In the genomic region with DNA sequence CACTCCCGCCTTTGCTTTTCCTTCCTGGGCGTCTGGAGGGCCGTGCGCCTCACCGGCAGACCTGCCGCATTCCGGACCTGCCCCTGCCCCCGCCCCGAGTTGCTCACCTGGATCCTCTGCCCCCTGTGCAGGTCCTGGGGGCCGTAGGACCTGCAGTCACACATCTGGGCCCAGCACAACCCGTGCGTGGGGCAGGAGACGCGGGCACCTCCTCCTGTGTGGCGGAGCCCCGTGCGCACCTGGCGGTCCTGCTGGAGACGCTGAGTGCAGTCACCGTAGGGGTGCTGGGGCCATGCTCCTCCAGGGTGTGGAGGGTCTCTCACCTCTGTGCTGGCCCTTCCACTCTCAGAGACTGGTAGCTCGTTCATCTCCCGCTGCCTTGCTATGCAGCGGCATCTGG, we compare ENCODE assay signal across 20 cellular contexts.
DNase-seq lines count a peak whose midpoint lies in the region; ATAC-seq, FAIRE-seq and TF ChIP-seq lines count a peak whose summit lies in the region.
"Had no signal": no experiment of that assay in that cellular context is flagged by ENCODE, and none has a peak within 500 bp of the region (broad histone marks: within the 10 kb centered on the region; RNA-seq: fewer than 3 reads in every experiment).

No MANE protein-coding gene starts in this region.

- TF ChIP-seq CTCF in CD14-positive monocyte (IDR thresholded peaks at IDR 0.05) (no peak), DND-41 (IDR thresholded peaks at IDR 0.05; ENCODE audit: borderline replicate concordance, extremely low read depth, low read length, poor library complexity, severe bottlenecking) (no peak), K562 (IDR thresholded peaks at IDR 0.05 in 2 of 3, conservative IDR thresholded peaks at IDR 0.05 in 1 of 3; ENCODE audit: insufficient read depth in 2 of 3, low read depth in 1 of 3, low read length in 3 of 3) (no peak), kidney (IDR thresholded peaks at IDR 0.05; ENCODE audit: borderline replicate concordance, extremely low read depth, insufficient read depth) (no peak), GM10266 (IDR thresholded peaks at IDR 0.05; ENCODE audit: control insufficient read depth, insufficient read depth, low read depth, missing control alignments) (no peak)

- ATAC-seq in DND-41 (ENCODE audit: insufficient read depth, low read depth): 0 out of 3 replicates have a peak, but pooled peaks have one; percentile 9
- ATAC-seq in K562: no peak
- ATAC-seq: CD8-positive, alpha-beta T cell had no signal

- H3K4me2 ChIP-seq in DND-41 (ENCODE audit: insufficient read depth, low read length) (no peak overlapping the region), K562 (ENCODE audit: insufficient read depth, low read length) (no peak overlapping the region)

- in situ Hi-C loops in K562 (cut with MboI): no loop called here

- no peak overlapping the region for H3K4me3 ChIP-seq in DND-41 (ENCODE audit: low read depth in 1 of 2, low read length in 2 of 2)
- no peak overlapping the region for H3K4me3 ChIP-seq in K562
- no peak overlapping the region for H3K4me3 ChIP-seq in kidney (ENCODE audit: low read length in 2 of 2)
- H3K4me3 ChIP-seq: GM23248, HAP-1 had no signal

- peaks cover 14% of the 10 kb centered on the region for H3K36me3 ChIP-seq in DND-41 (ENCODE audit: insufficient read depth, low read length)
- H3K36me3 ChIP-seq in K562 (ENCODE audit: control insufficient read depth, insufficient read depth, low read length): peaks cover 5% of the 10 kb centered on the region; the same call in 2 of the 3 replicates
- no peaks in the 10 kb centered on the region for H3K36me3 ChIP-seq in kidney (ENCODE audit: control insufficient read depth in 1 of 2, insufficient read depth in 2 of 2, low read length in 2 of 2)
- H3K36me3 ChIP-seq: HAP-1 had no signal

- peaks cover 3 to 19% of the 10 kb centered on the region in 2 donors for H3K36me3 Mint-ChIP-seq in CD14-positive monocyte
- H3K36me3 Mint-ChIP-seq: CD4-positive, CD25-positive, alpha-beta regulatory T cell had no signal

- no peak overlapping the region for H2AFZ ChIP-seq in DND-41 (ENCODE audit: low read depth, low read length)
- H2AFZ ChIP-seq in K562 (ENCODE audit: low read depth, low read length): no peak overlapping the region
- H2AFZ ChIP-seq: GM23248 had no signal

- H3K9me1 ChIP-seq in K562 (ENCODE audit: control insufficient read depth, insufficient read depth, low read length): no peaks in the 10 kb centered on the region

- BruUV-seq in K562 (replicated peaks; lab: Mats Ljungman, UMichigan): no TSS peak

- no peaks in the 10 kb centered on the region for H3K4me1 ChIP-seq in DND-41 (ENCODE audit: insufficient read depth, low read length)
- H3K4me1 ChIP-seq in K562 (replicated peaks in 1 of 2; ENCODE audit: control insufficient read depth in 2 of 2, insufficient read depth in 2 of 2, low read length in 2 of 2): peaks cover 0 to 42% of the 10 kb centered on the region in 2 experiments; a peak in 2 of 5 replicates
- H3K4me1 ChIP-seq in kidney (ENCODE audit: control insufficient read depth in 1 of 2, insufficient read depth in 1 of 2, low read depth in 1 of 2, low read length in 2 of 2): no peaks in the 10 kb centered on the region
- H3K4me1 ChIP-seq: Caco-2, HAP-1 had no signal

- POLR2A ChIA-PET in K562 (lab: Yijun Ruan, JAX): no interaction called here

- no peak for TF ChIP-seq RAD21 in K562 (CRISPR knock-in tag; conservative IDR thresholded peaks at IDR 0.05 in 1 of 2, IDR thresholded peaks at IDR 0.05 in 1 of 2)

- WGBS in K562 (ENCODE audit: insufficient coverage, low coverage, missing lambda C conversion rate): 75% methylated on average over 19 of the region's 23 CpGs

- no peak overlapping the region for H3K27ac ChIP-seq in DND-41 (ENCODE audit: low read length)
- H3K27ac ChIP-seq in K562 (ENCODE audit: extremely low read depth, low read depth, low read length): no peak overlapping the region
- H3K27ac ChIP-seq in kidney (ENCODE audit: low read depth in 2 of 2, low read length in 2 of 2): no peak overlapping the region
- H3K27ac ChIP-seq: GM23248 had no signal

- H3K27me3 ChIP-seq in DND-41 (ENCODE audit: insufficient read depth, low read length, poor library complexity): no peaks in the 10 kb centered on the region
- peaks cover 15 to 19% of the 10 kb centered on the region in 2 experiments; a peak in 4 of 5 replicates for H3K27me3 ChIP-seq in K562 (ENCODE audit: control insufficient read depth in 2 of 2, insufficient read depth in 2 of 2, low read length in 2 of 2)

- TF ChIP-seq POLR2A in K562 (conservative IDR thresholded peaks at IDR 0.05): no peak

- H3K79me2 ChIP-seq in DND-41 (ENCODE audit: insufficient read depth, low read length) (no peaks in the 10 kb centered on the region), K562 (ENCODE audit: control insufficient read depth, insufficient read depth, low read length) (no peaks in the 10 kb centered on the region)

- H3K9me3 ChIP-seq in DND-41 (ENCODE audit: insufficient read depth, low read length, severe bottlenecking) (no peaks in the 10 kb centered on the region), K562 (replicated peaks; ENCODE audit: control insufficient read depth, insufficient read depth, low read depth, low read length) (no peaks in the 10 kb centered on the region), kidney (ENCODE audit: control insufficient read depth in 1 of 2, low read length in 2 of 2) (no peaks in the 10 kb centered on the region)
- H3K9me3 ChIP-seq: Caco-2, HAP-1 had no signal

- H3K4me1 Mint-ChIP-seq in CD14-positive monocyte: no peaks in the 10 kb centered on the region

- no peak overlapping the region for H3K4me3 Mint-ChIP-seq in CD14-positive monocyte
- H3K4me3 Mint-ChIP-seq: CD4-positive, CD25-positive, alpha-beta regulatory T cell; CD8-positive, alpha-beta T cell; HFFc6 had no signal

- CTCF ChIA-PET in K562 (lab: Yijun Ruan, JAX; ENCODE audit: low intra/inter-chr PET ratio): no interaction called here

- peaks cover 0 to 1% (median 0%) of the 10 kb centered on the region in 3 donors for H3K27me3 Mint-ChIP-seq in CD14-positive monocyte (ENCODE audit: low read depth in 3 of 3)
- H3K27me3 Mint-ChIP-seq: CD4-positive, CD25-positive, alpha-beta regulatory T cell had no signal

- no peaks in the 10 kb centered on the region for H4K20me1 ChIP-seq in DND-41 (ENCODE audit: insufficient read depth, low read length)
- 0 out of 2 replicates have a peak, but pooled peaks cover 3% of the 10 kb centered on the region for H4K20me1 ChIP-seq in K562 (replicated peaks; ENCODE audit: control insufficient read depth, insufficient read depth, low read length)

- no peak for FAIRE-seq in K562 (lab: Jason Lieb, UNC)
- FAIRE-seq in kidney (lab: Jason Lieb, UNC): no peak
- FAIRE-seq: GM12892, H54 had no signal

- no peak overlapping the region for H3K9ac ChIP-seq in DND-41 (ENCODE audit: low read depth, low read length)
- H3K9ac ChIP-seq in K562 (ENCODE audit: insufficient read depth in 1 of 2, low read depth in 2 of 2, low read length in 2 of 2): peak overlapping the region in 1 of 2 experiments; percentile 31; a peak in 1 of 4 replicates
- no peak overlapping the region for H3K9ac ChIP-seq in kidney (ENCODE audit: low read length in 2 of 2)
- H3K9ac ChIP-seq: GM23248 had no signal

- H3K27ac Mint-ChIP-seq in CD14-positive monocyte: no peak overlapping the region
- H3K27ac Mint-ChIP-seq: CD8-positive, alpha-beta T cell; HFFc6 had no signal

- H3K9me3 Mint-ChIP-seq in CD14-positive monocyte: no peaks in the 10 kb centered on the region
- H3K9me3 Mint-ChIP-seq: CD4-positive, CD25-positive, alpha-beta regulatory T cell; CD8-positive, alpha-beta T cell; HFFc6 had no signal

- no peak for TF ChIP-seq EP300 in K562 (IDR thresholded peaks at IDR 0.05; ENCODE audit: low read length)

- DNase-seq in CD14-positive monocyte (ENCODE audit: low spot score): peak; percentile 11
- no peak for DNase-seq in DND-41
- DNase-seq in K562 (ENCODE audit: extremely low read depth in 1 of 4, low spot score in 3 of 4): no peak
- peak; percentile 70 for DNase-seq in kidney
- DNase-seq in DMS 273 (lab: John Stamatoyannopoulos, UW; ENCODE audit: unreplicated experiment): no peak
- no peak for DNase-seq in activated gamma-delta T cell treated with Interleukin-2 at 50 U/mL for 16 hours
- no peak for DNase-seq in activated CD4-positive, CD25-positive, alpha-beta regulatory T cell treated with anti-CD3 and anti-CD28 coated beads, Interleukin-2, amount 50 U/mL, for 72 hours
- no peak for DNase-seq in GM10266 (ENCODE audit: extremely low spot score)
- DNase-seq: C1 segment of cervical spinal cord; Caco-2; CD4-positive, CD25-positive, alpha-beta regulatory T cell; CD8-positive, alpha-beta T cell; DMS 273 treated with DMSO at 0.1 percent for 48 hours; DMS79; GF-D8; GM23248; HFFc6 had no signal

- intact Hi-C loops in CD14-positive monocyte (cut with micrococcal nuclease) (no loop called here), K562 (cut with micrococcal nuclease) (no loop called here), kidney (cut with DNase I) (no loop called here)

TF ChIP-seq in K562, 482 proteins besides CTCF, POLR2A, EP300 and RAD21:
- TF ChIP-seq CREM (IDR thresholded peaks at IDR 0.05; ENCODE audit: low read depth) (no peak), PBX2 (CRISPR knock-in tag; IDR thresholded peaks at IDR 0.05; ENCODE audit: low read depth) (0 out of 2 replicates have a peak, but pooled peaks have one; percentile 24), PBX2 (tag; conservative IDR thresholded peaks at IDR 0.05; ENCODE audit: low read depth) (no peak), ZNF232 (CRISPR knock-in tag; IDR thresholded peaks at IDR 0.05) (no peak)

Comparison
In these comparisons a context has a peak if more than half of its experiments do, and no peak if none do; other contexts are left out.
1. DNase-seq: peak in CD14-positive monocyte (single experiment) and kidney (single experiment); none in DND-41 (single experiment), K562 (0 of 4), DMS 273 (single experiment), activated gamma-delta T cell treated with Interleukin-2 at 50 U/mL for 16 hours (single experiment), activated CD4-positive, CD25-positive, alpha-beta regulatory T cell treated with anti-CD3 and anti-CD28 coated beads, Interleukin-2, amount 50 U/mL, for 72 hours (single experiment) and GM10266 (single experiment).